In genomic region chr22:29780781-29781676, GRCh38 we compare ENCODE assay signal across 1 cellular context.
A peak's percentile ranks its signal among the peaks of the same experiment; 100 is the strongest.
TF ChIP-seq lines count a peak whose summit lies in the region.

No MANE protein-coding gene starts in this region.

TF ChIP-seq in K562, 482 proteins besides CTCF, POLR2A, EP300 and RAD21 (continued from another document):
- TF ChIP-seq ZNF395 (CRISPR knock-in tag; IDR thresholded peaks at IDR 0.05) (peak; percentile 41; the same call in 1 of the 2 replicates), RCOR1 (IDR thresholded peaks at IDR 0.05; ENCODE audit: borderline replicate concordance in 1 of 2, low read depth in 2 of 2, low read length in 2 of 2) (peak; percentile 84 to 98), MECOM (CRISPR knock-in tag; IDR thresholded peaks at IDR 0.05) (peak; percentile 33; the same call in 1 of the 2 replicates), NRF1 (conservative IDR thresholded peaks at IDR 0.05 in 1 of 2, IDR thresholded peaks at IDR 0.05 in 1 of 2) (peak in 1 of 2 experiments; percentile 36; a peak in 1 of 4 replicates), ZC3H11A (IDR thresholded peaks at IDR 0.05; ENCODE audit: low read depth, low read length) (peak; percentile 33; the same call in 1 of the 2 replicates)
- TF ChIP-seq, protein P1, sequence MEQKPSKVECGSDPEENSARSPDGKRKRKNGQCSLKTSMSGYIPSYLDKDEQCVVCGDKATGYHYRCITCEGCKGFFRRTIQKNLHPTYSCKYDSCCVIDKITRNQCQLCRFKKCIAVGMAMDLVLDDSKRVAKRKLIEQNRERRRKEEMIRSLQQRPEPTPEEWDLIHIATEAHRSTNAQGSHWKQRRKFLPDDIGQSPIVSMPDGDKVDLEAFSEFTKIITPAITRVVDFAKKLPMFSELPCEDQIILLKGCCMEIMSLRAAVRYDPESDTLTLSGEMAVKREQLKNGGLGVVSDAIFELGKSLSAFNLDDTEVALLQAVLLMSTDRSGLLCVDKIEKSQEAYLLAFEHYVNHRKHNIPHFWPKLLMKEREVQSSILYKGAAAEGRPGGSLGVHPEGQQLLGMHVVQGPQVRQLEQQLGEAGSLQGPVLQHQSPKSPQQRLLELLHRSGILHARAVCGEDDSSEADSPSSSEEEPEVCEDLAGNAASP (IDR thresholded peaks at IDR 0.05), result no peak
